10 cellular contexts compared by ENCODE assay signal in genomic region chr2:46521215-46521683, GRCh38. TPM values are rescaled to one million over a fixed set of nuclear protein-coding genes. Genes with fewer than 3 reads are reported as not detected.
DNase-seq lines count a peak whose midpoint lies in the region; ATAC-seq and TF ChIP-seq lines count a peak whose summit lies in the region.
"Had no signal": no experiment of that assay in that cellular context is flagged by ENCODE, and none has a peak within 500 bp of the region (broad histone marks: within the 10 kb centered on the region; RNA-seq: fewer than 3 reads in every experiment).

No MANE protein-coding gene starts in this region.

- TF ChIP-seq CTCF in IMR-90 (conservative IDR thresholded peaks at IDR 0.05; ENCODE audit: low read depth, low read length) = no peak
- TF ChIP-seq CTCF in astrocyte of the spinal cord (IDR thresholded peaks at IDR 0.05; ENCODE audit: low read depth, low read length) = no peak
- no peak for TF ChIP-seq CTCF in lung (IDR thresholded peaks at IDR 0.05; ENCODE audit: control extremely low read depth, extremely low read depth)
- no peak for TF ChIP-seq CTCF in transverse colon (IDR thresholded peaks at IDR 0.05)

- intact Hi-C loops in IMR-90 (cut with micrococcal nuclease) = no loop called here
- intact Hi-C loops in transverse colon (cut with DNase I; ENCODE audit: low total_unique reads) = no loop called here

- no peak overlapping the region; a peak in 1 of 4 replicates for H4K8ac ChIP-seq in IMR-90 (ENCODE audit: low read depth in 2 of 2, low read length in 2 of 2)

- peak overlapping the region; percentile 10; the same call in 1 of the 2 replicates for H2BK120ac ChIP-seq in IMR-90 (ENCODE audit: low read depth, low read length)

- no peak overlapping the region for H2BK5ac ChIP-seq in IMR-90 (ENCODE audit: low read depth, low read length, poor library complexity, severe bottlenecking)

- no peak overlapping the region for H4K5ac ChIP-seq in IMR-90 (ENCODE audit: low read depth, low read length)

- 0 out of 2 replicates have a peak, but pooled peaks cover 5% of the 10 kb centered on the region for H3K9me1 ChIP-seq in IMR-90 (ENCODE audit: insufficient read depth, low read length)

- H4K91ac ChIP-seq in IMR-90 (ENCODE audit: insufficient read depth, low read depth, low read length) = no peak overlapping the region

- POLR2A ChIA-PET in IMR-90 (lab: Charles Lee; ENCODE audit: unreplicated experiment) = no interaction called here

- no peak overlapping the region for H3K18ac ChIP-seq in IMR-90 (ENCODE audit: low read depth, low read length)

- H2BK20ac ChIP-seq in IMR-90 (ENCODE audit: low read depth, low read length) = no peak overlapping the region

- dilution Hi-C loops in IMR-90 (cut with HindIII; ENCODE audit: low sequenced_read_pairs, unreplicated experiment) = no loop called here

- H3K4ac ChIP-seq in IMR-90 (ENCODE audit: low read depth, low read length) = 0 out of 2 replicates have a peak overlapping the region, but pooled peaks have one; percentile 10

- TF ChIP-seq EP300 in transverse colon (IDR thresholded peaks at IDR 0.05; ENCODE audit: low read depth) = no peak

- no peak overlapping the region for H2AK5ac ChIP-seq in IMR-90 (ENCODE audit: low read depth, low read length)

- H3K27ac ChIP-seq in IMR-90 (ENCODE audit: insufficient read depth, low read length) (no peak overlapping the region), lung (ENCODE audit: low read depth in 1 of 2, low read length in 1 of 2) (peak overlapping the region in 1 of 2 donors; percentile 53), transverse colon (peak overlapping the region; percentile 10 to 62 (median 32))
- H3K27ac ChIP-seq: cardiac muscle cell had no signal

- H3K36me3 ChIP-seq in IMR-90 (ENCODE audit: control insufficient read depth, insufficient read depth, low read length) = no peaks in the 10 kb centered on the region
- no peaks in the 10 kb centered on the region for H3K36me3 ChIP-seq in lung (ENCODE audit: control insufficient read depth in 2 of 2, insufficient read depth in 2 of 2, low read length in 2 of 2)
- no peaks in the 10 kb centered on the region for H3K36me3 ChIP-seq in transverse colon
- H3K36me3 ChIP-seq: cardiac muscle cell had no signal

- no peak overlapping the region for H3K4me2 ChIP-seq in IMR-90 (ENCODE audit: low read depth, low read length)

- no peak for TF ChIP-seq POLR2A in IMR-90 (IDR thresholded peaks at IDR 0.05; ENCODE audit: low read depth, low read length)
- TF ChIP-seq POLR2A in transverse colon (IDR thresholded peaks at IDR 0.05) = no peak

- peaks cover 2% of the 10 kb centered on the region; the same call in 1 of the 2 replicates for H3K4me1 ChIP-seq in IMR-90 (ENCODE audit: control insufficient read depth, insufficient read depth, low read length)
- H3K4me1 ChIP-seq in lung (ENCODE audit: control insufficient read depth in 2 of 2, insufficient read depth in 2 of 2, low read length in 2 of 2) = peaks cover 0 to 3% of the 10 kb centered on the region in 2 donors
- peaks cover 0 to 7% (median 3%) of the 10 kb centered on the region in 4 donors for H3K4me1 ChIP-seq in transverse colon

- no peaks in the 10 kb centered on the region for H3K27me3 ChIP-seq in IMR-90 (ENCODE audit: control insufficient read depth, insufficient read depth, low read length)
- no peaks in the 10 kb centered on the region for H3K27me3 ChIP-seq in lung (ENCODE audit: control insufficient read depth, insufficient read depth)
- no peaks in the 10 kb centered on the region for H3K27me3 ChIP-seq in transverse colon
- H3K27me3 ChIP-seq: cardiac muscle cell had no signal

- H3K4me3 ChIP-seq in IMR-90 (ENCODE audit: insufficient read depth, low read depth, low read length) = no peak overlapping the region
- no peak overlapping the region for H3K4me3 ChIP-seq in astrocyte of the spinal cord (ENCODE audit: low read depth, low read length)
- no peak overlapping the region for H3K4me3 ChIP-seq in lung
- H3K4me3 ChIP-seq in transverse colon = no peak overlapping the region
- H3K4me3 ChIP-seq: cardiac muscle cell had no signal

- no peaks in the 10 kb centered on the region for H4K20me1 ChIP-seq in IMR-90 (ENCODE audit: insufficient read depth, low read length)

- peaks cover 1% of the 10 kb centered on the region for H3K9me3 ChIP-seq in IMR-90 (ENCODE audit: control insufficient read depth, insufficient read depth, low read length)
- H3K9me3 ChIP-seq in lung (ENCODE audit: control insufficient read depth in 2 of 2, insufficient read depth in 1 of 2, low read length in 1 of 2) = no peaks in the 10 kb centered on the region
- peaks cover 0 to 5% of the 10 kb centered on the region in 2 donors for H3K9me3 ChIP-seq in transverse colon

- H2BK15ac ChIP-seq in IMR-90 (ENCODE audit: low read depth, low read length) = no peak overlapping the region; the same call in 2 of the 3 replicates

- no peak overlapping the region for H3K23ac ChIP-seq in IMR-90 (ENCODE audit: low read depth, low read length)

- DNase-seq in IMR-90 (peak; percentile 84), astrocyte of the spinal cord (ENCODE audit: low read depth, low spot score) (peak; percentile 44), lung (ENCODE audit: low spot score) (peak; percentile 56), transverse colon (peak; percentile 57), DMS79 (lab: John Stamatoyannopoulos, UW) (no peak), RKO (ENCODE audit: low spot score) (no peak), NK-92 (lab: John Stamatoyannopoulos, UW; ENCODE audit: unreplicated experiment) (no peak)

- no TSS peak for BruUV-seq in IMR-90 (replicated peaks; lab: Mats Ljungman, UMichigan)

- H3K79me1 ChIP-seq in IMR-90 (ENCODE audit: low read depth in 1 of 2, low read length in 2 of 2) = no peaks in the 10 kb centered on the region

- H3K56ac ChIP-seq in IMR-90 (ENCODE audit: extremely low read depth, insufficient read depth, low read length) = no peak overlapping the region

- in situ Hi-C loops in IMR-90 (cut with MboI; ENCODE audit: low sequenced_read_pairs) (no loop called here), astrocyte of the spinal cord (cut with HindIII; ENCODE audit: low sequenced_read_pairs) (no loop called here), transverse colon (cut with MboI; ENCODE audit: low pct_ligation_motif_present in 1 of 4, low pct_unique_long_range_greater_than_20kb in 1 of 4, low sequenced_read_pairs in 3 of 4) (no loop called here)

- no peak for TF ChIP-seq RAD21 in IMR-90 (IDR thresholded peaks at IDR 0.05; ENCODE audit: low read length)

- CTCF ChIA-PET in IMR-90 (lab: Yijun Ruan, JAX) = interaction anchor here (0.6 kb wide), 1 partner anchor 335 kb away, joined by 4 read pairs; no protein-coding TSS in a partner anchor

- peak overlapping the region; percentile 61 for H2AFZ ChIP-seq in IMR-90 (replicated peaks; ENCODE audit: low read length, poor library complexity)

- no peak overlapping the region for H3K14ac ChIP-seq in IMR-90 (replicated peaks; ENCODE audit: low read depth, low read length)

- WGBS in IMR-90 (ENCODE audit: extremely low coverage in 2 of 2, insufficient read length in 1 of 2), 2 experiments = 0% methylated on average over 1 of the region's 2 CpGs; no CpG with 5 or more reads in 1 of the 2 experiments
- WGBS in lung, 2 donors = 10 to 11% methylated on average over 2 of the region's 2 CpGs
- WGBS in transverse colon (ENCODE audit: low coverage in 1 of 2), 2 donors = 37% methylated on average over 2 of the region's 2 CpGs; no CpG with 5 or more reads in 1 of the 2 donors

- ATAC-seq in IMR-90 (ENCODE audit: low read depth) = peak; percentile 84
- ATAC-seq in lung (ENCODE audit: insufficient read depth, low FRiP score) = peak; percentile 75

- no peak overlapping the region for H3K9ac ChIP-seq in IMR-90 (ENCODE audit: low read depth, low read length)

- peak overlapping the region; percentile 52 for H2AK9ac ChIP-seq in IMR-90 (replicated peaks; ENCODE audit: low read depth, low read length, poor library complexity)

TF ChIP-seq in IMR-90, 13 proteins besides CTCF, POLR2A, EP300 and RAD21:
- no peak for TF ChIP-seq CHD1 (IDR thresholded peaks at IDR 0.05; ENCODE audit: low read depth, low read length)
- TF ChIP-seq CEBPB (IDR thresholded peaks at IDR 0.05; ENCODE audit: low read depth, low read length) = peak; percentile 32; the same call in 1 of the 2 replicates

RNA-seq across cellular contexts. Expression of gene RHOQ, which starts 21.0 kb away (rescaled TPM):
- 50.7 and 70.3 TPM in 2 replicates for total RNA-seq in IMR-90 (2012; rRNA removed)
- polyA plus RNA-seq in IMR-90 (2012; rRNA removed) = 41.4 and 46.3 TPM in 2 replicates
- 19.0 and 20.9 TPM in 2 replicates for polyA plus RNA-seq in IMR-90 (2012; cell fraction: cytosol; rRNA removed)
- 37.4 and 90.3 TPM in 2 replicates for polyA plus RNA-seq in IMR-90 (2012; cell fraction: nucleus; rRNA removed; ENCODE audit: low replicate concordance)
- total RNA-seq in lung = 10 to 100 TPM; 56.5 to 70.6 TPM
- polyA plus RNA-seq in lung = 10 to 100 TPM; 44.8 to 58.7 TPM
- 10 to 100 TPM in 3 of 4 donors, 1 to 10 TPM in 1; 8.2 to 58.1 (median 41.6) TPM for total RNA-seq in transverse colon

RNA-seq across cellular contexts. Expression of gene ATP6V1E2, which starts 21.1 kb away (rescaled TPM):
- total RNA-seq in IMR-90 (2012; rRNA removed) (4.4 and 4.8 TPM in 2 replicates), lung (1 to 10 TPM; 3.6 to 6.9 TPM), transverse colon (1 to 10 TPM in 3 of 4 donors, not detected in 1; 1.2 to 3.2 (median 2.2) TPM)
- polyA plus RNA-seq in IMR-90 (2012; rRNA removed) (4.0 and 5.3 TPM in 2 replicates), lung (1 to 10 TPM; 1.7 to 6.2 TPM)
- 2.1 and 2.3 TPM in 2 replicates for polyA plus RNA-seq in IMR-90 (2012; cell fraction: cytosol; rRNA removed)
- polyA plus RNA-seq in IMR-90 (2012; cell fraction: nucleus; rRNA removed; ENCODE audit: low replicate concordance) = 1.1 and 2.4 TPM in 2 replicates

RNA-seq across cellular contexts. Expression of gene TMEM247, which starts 41.9 kb away (rescaled TPM):
- total RNA-seq in IMR-90 (2012; rRNA removed) = not detected in 2 replicates
- not detected in 2 replicates for polyA plus RNA-seq in IMR-90 (2012; rRNA removed)
- not detected in 2 replicates for polyA plus RNA-seq in IMR-90 (2012; cell fraction: cytosol; rRNA removed)
- not detected in 2 replicates for polyA plus RNA-seq in IMR-90 (2012; cell fraction: nucleus; rRNA removed; ENCODE audit: low replicate concordance)
- not detected for total RNA-seq in lung
- polyA plus RNA-seq in lung = not detected
- total RNA-seq in transverse colon = not detected
- total RNA-seq: cardiac muscle cell, HT-29 had no signal
- polyA plus RNA-seq: cardiac muscle cell, keratinocyte had no signal

Comparison
In these comparisons a context has a peak if more than half of its experiments do, and no peak if none do; other contexts are left out.
1. DNase-seq: peak in IMR-90 (single experiment), astrocyte of the spinal cord (single experiment), lung (single experiment) and transverse colon (single experiment); none in DMS79 (single experiment), RKO (single experiment) and NK-92 (single experiment).